Comparison of ENCODE assay signal across 8 cellular contexts in the genomic region with DNA sequence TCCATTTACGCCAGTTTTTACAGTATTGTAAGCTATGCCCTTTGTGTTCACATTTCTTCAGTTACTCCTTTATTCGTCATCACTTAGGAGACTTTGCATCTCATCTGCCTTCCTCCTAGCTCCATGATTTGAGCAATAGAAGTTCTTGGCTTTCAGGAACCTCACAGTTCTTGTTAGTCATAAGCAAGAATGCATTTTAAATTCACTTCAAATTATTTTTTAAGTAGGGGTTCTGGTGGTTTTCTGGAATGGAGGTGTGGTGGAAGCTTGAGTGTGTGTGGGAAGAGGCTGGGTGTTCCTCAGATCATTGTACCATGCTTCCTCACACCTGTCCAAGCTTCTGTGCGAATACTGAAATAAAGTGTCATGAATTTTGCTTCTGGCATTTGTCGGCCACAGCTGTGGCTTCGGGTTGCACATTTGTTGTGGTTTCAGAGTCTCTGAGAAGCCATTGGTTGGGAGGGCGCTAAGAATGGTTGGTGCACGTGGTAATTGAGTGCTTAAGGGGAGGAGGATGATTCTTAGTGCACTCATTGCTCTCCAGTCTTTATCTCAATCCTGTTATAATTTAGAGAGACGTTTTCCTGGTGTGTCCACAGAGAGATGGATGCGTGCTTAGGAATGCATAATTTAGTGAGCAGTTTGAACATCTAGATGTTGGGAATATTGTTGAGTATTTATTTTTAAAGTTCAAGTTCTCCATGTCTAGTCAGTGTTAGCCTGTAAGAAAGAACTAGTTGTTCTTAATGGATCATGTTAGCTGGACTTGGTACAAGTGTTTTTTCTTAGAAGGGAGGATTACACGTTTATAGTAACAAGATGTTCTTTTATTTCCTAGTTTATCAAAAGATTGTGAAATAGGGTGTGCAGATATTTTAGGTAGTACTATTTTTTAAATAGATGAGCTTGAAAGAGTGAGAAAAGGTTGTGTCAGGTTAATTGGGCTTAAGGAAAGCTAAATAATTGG. TPM values are rescaled to one million over a fixed set of nuclear protein-coding genes. Genes with fewer than 3 reads are reported as not detected.
DNase-seq lines count a peak whose midpoint lies in the region; ATAC-seq and TF ChIP-seq lines count a peak whose summit lies in the region.

No MANE protein-coding gene starts in this region.

- H3K9me3 ChIP-seq in mammary epithelial cell (replicated peaks; ENCODE audit: insufficient read depth, low read length) (no peaks in the 10 kb centered on the region), muscle layer of colon (ENCODE audit: low read length) (no peaks in the 10 kb centered on the region), tibial nerve (no peaks in the 10 kb centered on the region)

- peak overlapping the region; percentile 39 for H3K4me2 ChIP-seq in mammary epithelial cell (ENCODE audit: insufficient read depth, low read depth, low read length)

- DNase-seq in AG09309 (ENCODE audit: low read depth) (peak; percentile 79), SKM-1 treated with dmso at 0.1 percent for 144 hours (lab: John Stamatoyannopoulos, UW; ENCODE audit: unreplicated experiment) (peak; percentile 29), mammary epithelial cell (peak; percentile 85), tibial nerve (ENCODE audit: low spot score in 2 of 2) (peak in 1 of 2 donors; percentile 64), NCI-H1694 (lab: John Stamatoyannopoulos, UW) (no peak)

- ATAC-seq in GM19023 (IDR thresholded peaks at IDR 0.05; ENCODE audit: unreplicated experiment) (peak; percentile 79), HG03280 (IDR thresholded peaks at IDR 0.05; ENCODE audit: unreplicated experiment) (peak; percentile 88)

- dilution Hi-C loops in mammary epithelial cell (cut with HindIII; ENCODE audit: low sequenced_read_pairs), result no loop called here

- peaks cover 82% of the 10 kb centered on the region for H3K79me2 ChIP-seq in mammary epithelial cell (ENCODE audit: insufficient read depth, low read length)

- intact Hi-C loops in mammary epithelial cell (cut with micrococcal nuclease), result no loop called here

- H3K4me3 ChIP-seq in AG09309 (ENCODE audit: control insufficient read depth, low read depth, low read length) (peak overlapping the region; percentile 2), mammary epithelial cell (replicated peaks in 1 of 3; ENCODE audit: insufficient read depth in 1 of 3, low read depth in 2 of 3, low read length in 3 of 3) (no peak overlapping the region), muscle layer of colon (ENCODE audit: low read depth in 1 of 2, low read length in 2 of 2) (no peak overlapping the region), tibial nerve (peak overlapping the region in 1 of 4 donors; percentile 6)

- in situ Hi-C loops in mammary epithelial cell (cut with MboI; ENCODE audit: low sequenced_read_pairs in 2 of 2), result no loop called here

- H3K4me1 ChIP-seq in mammary epithelial cell (ENCODE audit: insufficient read depth, low read length) (peaks cover 67% of the 10 kb centered on the region), muscle layer of colon (ENCODE audit: insufficient read depth, low read length) (peaks cover 99% of the 10 kb centered on the region), tibial nerve (peaks cover 6 to 100% (median 92%) of the 10 kb centered on the region in 4 donors)

- BruUV-seq in mammary epithelial cell (replicated peaks; lab: Mats Ljungman, UMichigan), result no TSS peak

- H3K9ac ChIP-seq in mammary epithelial cell (ENCODE audit: insufficient read depth, low read length) (no peak overlapping the region), muscle layer of colon (ENCODE audit: low read length) (no peak overlapping the region)

- no peak overlapping the region for H2AFZ ChIP-seq in mammary epithelial cell (ENCODE audit: low read depth, low read length)

- H3K27me3 ChIP-seq in mammary epithelial cell (ENCODE audit: insufficient read depth, low read length) (no peaks in the 10 kb centered on the region), muscle layer of colon (ENCODE audit: control insufficient read depth in 1 of 2, insufficient read depth in 2 of 2, low read length in 2 of 2) (no peaks in the 10 kb centered on the region), tibial nerve (no peaks in the 10 kb centered on the region)

- CTCF ChIA-PET in mammary epithelial cell (lab: Charles Lee; ENCODE audit: low non-redundant PET), result no interaction called here

- H4K20me1 ChIP-seq in mammary epithelial cell (ENCODE audit: insufficient read depth, low read length), result no peaks in the 10 kb centered on the region

- TF ChIP-seq POLR2A in tibial nerve (IDR thresholded peaks at IDR 0.05), result no peak

- H3K36me3 ChIP-seq in mammary epithelial cell (ENCODE audit: insufficient read depth, low read length), result no peaks in the 10 kb centered on the region
- no peaks in the 10 kb centered on the region for H3K36me3 ChIP-seq in muscle layer of colon (ENCODE audit: insufficient read depth, low read length)
- no peaks in the 10 kb centered on the region for H3K36me3 ChIP-seq in tibial nerve

- H3K27ac ChIP-seq in mammary epithelial cell (ENCODE audit: insufficient read depth, low read depth, low read length) (no peak overlapping the region), muscle layer of colon (ENCODE audit: low read depth, low read length) (peak overlapping the region; percentile 70), tibial nerve (peak overlapping the region; percentile 72 to 93 (median 86))

- TF ChIP-seq EP300 in tibial nerve (IDR thresholded peaks at IDR 0.05), result peak; percentile 66 to 80

- TF ChIP-seq CTCF in AG09309 (IDR thresholded peaks at IDR 0.05; ENCODE audit: control insufficient read depth, insufficient read depth, low read depth, low read length, missing control alignments) (no peak), mammary epithelial cell (conservative IDR thresholded peaks at IDR 0.05 in 1 of 2, IDR thresholded peaks at IDR 0.05 in 1 of 2; ENCODE audit: extremely low read depth in 1 of 2, insufficient read depth in 1 of 2, low read depth in 1 of 2, low read length in 2 of 2) (no peak), tibial nerve (IDR thresholded peaks at IDR 0.05) (no peak)

- 30% methylated on average over 10 of the region's 10 CpGs for WGBS in mammary epithelial cell (ENCODE audit: low coverage, missing lambda C conversion rate)
- WGBS in tibial nerve, 2 donors, result 32 to 37% methylated on average over 10 of the region's 10 CpGs

RNA-seq across cellular contexts. Expression of gene FOXO3, which starts 31.9 kb away (rescaled TPM):
- total RNA-seq in mammary epithelial cell, result 10 to 100 TPM; 31.2 to 53.5 TPM
- polyA plus RNA-seq in mammary epithelial cell, result 23.3 TPM
- polyA minus RNA-seq in mammary epithelial cell, result 73.1 TPM
- total RNA-seq in tibial nerve, result 100 to 1,000 TPM; 146 to 200 (median 166) TPM
